19 cellular contexts compared by ENCODE assay signal in the genomic region with DNA sequence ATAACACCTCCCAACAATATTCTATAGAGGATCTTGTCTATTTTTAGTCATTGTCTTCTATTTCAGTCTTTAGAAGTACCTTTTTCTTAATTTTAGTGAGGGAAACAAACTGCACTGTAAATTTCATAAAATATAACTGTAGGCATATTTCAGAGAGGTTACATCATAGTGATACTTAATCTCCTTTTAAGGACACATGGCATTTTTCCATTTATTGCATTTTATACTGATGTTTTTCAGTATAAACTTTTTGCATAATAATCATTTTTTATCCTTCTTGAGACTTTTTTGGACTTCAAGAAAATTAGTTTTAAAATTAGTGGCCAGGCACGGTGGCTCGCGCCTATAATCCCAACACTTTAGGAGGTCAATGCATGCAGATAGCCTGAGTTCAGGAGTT.
"Had no signal": no experiment of that assay in that cellular context is flagged by ENCODE, and none has a peak within 500 bp of the region (broad histone marks: within the 10 kb centered on the region; RNA-seq: fewer than 3 reads in every experiment).

No MANE protein-coding gene starts in this region.

- DNase-seq: cerebellar nuclear complex; colonic mucosa; dorsolateral prefrontal cortex; effector CD8-positive, alpha-beta T cell; foreskin melanocyte; kidney glomerular epithelial cell; mesendoderm; naive B cell; psoas muscle; retina; stimulated activated CD4-positive, alpha-beta T cell treated with anti-CD3 and anti-CD28 coated beads, Interleukin-2, amount 100 ng/mL, for 24 hours; stimulated activated CD4-positive, alpha-beta T cell treated with anti-CD3 and anti-CD28 coated beads, Interleukin-4, amount 100 ng/mL, for 4 hours; stimulated activated naive CD4-positive, alpha-beta T cell; stomach had no signal

- H3K27me3 ChIP-seq: colonic mucosa, dorsolateral prefrontal cortex, hepatocyte, stomach had no signal

- H3K4me3 ChIP-seq: colonic mucosa, dorsolateral prefrontal cortex, hepatocyte, psoas muscle, skin epidermis, stomach had no signal

- H3K4me3 Mint-ChIP-seq: type B pancreatic cell had no signal

- H3K9me3 ChIP-seq: colonic mucosa had no signal

- H3K27ac Mint-ChIP-seq: type B pancreatic cell had no signal

- H2AFZ ChIP-seq: hepatocyte had no signal

- H3K27me3 Mint-ChIP-seq: naive B cell, type B pancreatic cell had no signal

- ATAC-seq: psoas muscle, sciatic nerve had no signal

- H3K4me1 ChIP-seq: colonic mucosa had no signal

- FAIRE-seq: urothelium cell line had no signal

- H3K27ac ChIP-seq: colonic mucosa, dorsolateral prefrontal cortex, hepatocyte, psoas muscle, skin epidermis, stomach had no signal

- H3K4me2 ChIP-seq: hepatocyte had no signal

- H3K36me3 ChIP-seq: colonic mucosa had no signal
